Comparison of ENCODE assay signal across 18 cellular contexts in the genomic region with DNA sequence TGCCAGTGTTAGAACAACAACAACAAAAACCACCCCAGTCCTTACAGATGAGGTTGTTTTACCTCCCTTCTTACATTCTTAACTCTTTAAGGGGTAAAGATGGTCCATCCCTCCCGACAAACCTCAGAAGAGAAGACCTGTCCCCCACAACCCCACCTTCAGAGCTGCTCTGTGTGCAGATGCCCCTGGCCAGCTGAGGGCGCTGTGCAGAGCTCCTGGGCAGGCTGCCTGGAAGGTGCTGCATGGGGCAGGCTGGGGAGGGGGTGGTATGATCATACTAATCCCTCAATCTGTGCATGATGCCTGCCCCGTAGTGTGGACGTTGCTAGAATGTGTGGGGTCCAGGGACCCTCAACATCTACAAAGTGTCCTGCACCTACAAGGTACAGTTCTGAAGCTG.
DNase-seq lines count a peak whose midpoint lies in the region; ATAC-seq and TF ChIP-seq lines count a peak whose summit lies in the region.
"Had no signal": no experiment of that assay in that cellular context is flagged by ENCODE, and none has a peak within 500 bp of the region (broad histone marks: within the 10 kb centered on the region; RNA-seq: fewer than 3 reads in every experiment).

No MANE protein-coding gene starts in this region.

- H3K27me3 Mint-ChIP-seq in HFFc6 (ENCODE audit: insufficient read depth) = no peaks in the 10 kb centered on the region
- H3K27me3 Mint-ChIP-seq in effector memory CD8-positive, alpha-beta T cell = no peaks in the 10 kb centered on the region
- H3K27me3 Mint-ChIP-seq in activated T-helper 17 cell treated with anti-CD3 and anti-CD28 coated beads, Interleukin-2, amount 50 U/mL, for 72 hours = no peaks in the 10 kb centered on the region
- H3K27me3 Mint-ChIP-seq: activated B cell treated with CpG ODN at 0.5 μM for 24 hours had no signal

- peaks cover 7% of the 10 kb centered on the region; the same call in 1 of the 2 replicates for H3K36me3 Mint-ChIP-seq in HFFc6 (ENCODE audit: low read depth)
- H3K36me3 Mint-ChIP-seq in effector memory CD8-positive, alpha-beta T cell (ENCODE audit: insufficient read depth) = peaks cover 3% of the 10 kb centered on the region
- no peaks in the 10 kb centered on the region for H3K36me3 Mint-ChIP-seq in activated T-helper 17 cell treated with anti-CD3 and anti-CD28 coated beads, Interleukin-2, amount 50 U/mL, for 72 hours (ENCODE audit: low read depth)

- peak; percentile 27 for TF ChIP-seq CTCF in AG09309 (IDR thresholded peaks at IDR 0.05; ENCODE audit: control insufficient read depth, insufficient read depth, low read depth, low read length, missing control alignments)
- TF ChIP-seq CTCF in HFFc6 (IDR thresholded peaks at IDR 0.05) = peak; percentile 69
- peak; percentile 63 for TF ChIP-seq CTCF in brain microvascular endothelial cell (IDR thresholded peaks at IDR 0.05; ENCODE audit: low read depth, low read length, missing control alignments)
- peak; percentile 35 for TF ChIP-seq CTCF in kidney epithelial cell (IDR thresholded peaks at IDR 0.05; ENCODE audit: insufficient read depth, low read length, poor library complexity, severe bottlenecking)

- H3K4me1 Mint-ChIP-seq in HFFc6 (ENCODE audit: low read depth) = peaks cover 34% of the 10 kb centered on the region
- no peaks in the 10 kb centered on the region for H3K4me1 Mint-ChIP-seq in effector memory CD8-positive, alpha-beta T cell (ENCODE audit: low read depth in 2 of 2)
- no peaks in the 10 kb centered on the region for H3K4me1 Mint-ChIP-seq in activated T-helper 17 cell treated with anti-CD3 and anti-CD28 coated beads, Interleukin-2, amount 50 U/mL, for 72 hours
- H3K4me1 Mint-ChIP-seq: activated B cell treated with CpG ODN at 0.5 μM for 24 hours had no signal

- DNase-seq in AG09309 (ENCODE audit: low read depth) = no peak
- no peak for DNase-seq in HFFc6
- DNase-seq in brain microvascular endothelial cell = no peak
- no peak for DNase-seq in kidney epithelial cell (ENCODE audit: low read depth)
- DNase-seq in HuH-7.5 (ENCODE audit: low spot score) = no peak
- DNase-seq in activated CD4-positive, CD25-positive, alpha-beta regulatory T cell treated with anti-CD3 and anti-CD28 coated beads, Interleukin-2, amount 50 U/mL, for 72 hours = no peak
- no peak for DNase-seq in effector memory CD8-positive, alpha-beta T cell
- DNase-seq: activated B cell treated with CpG ODN at 0.5 μM for 24 hours; activated T-cell treated with anti-CD3 and anti-CD28 coated beads, Interleukin-2, amount 50 U/mL, for 1 hour; effector CD4-positive, alpha-beta T cell; hippocampal formation; stimulated activated CD4-positive, alpha-beta T cell treated with anti-CD3 and anti-CD28 coated beads, Interleukin-2, amount 100 ng/mL, for 48 hours; stimulated activated naive CD4-positive, alpha-beta T cell treated with Interleukin-2 at 50 U/mL for 16 hours had no signal

- no peak for ATAC-seq in effector memory CD8-positive, alpha-beta T cell (replicated peaks)
- ATAC-seq in activated T-helper 17 cell treated with anti-CD3 and anti-CD28 coated beads, Interleukin-2, amount 50 U/mL, for 72 hours (replicated peaks) = no peak
- ATAC-seq: Right ventricle myocardium inferior had no signal

- no peaks in the 10 kb centered on the region for H3K27me3 ChIP-seq in brain microvascular endothelial cell (replicated peaks)
- no peaks in the 10 kb centered on the region for H3K27me3 ChIP-seq in kidney epithelial cell (ENCODE audit: control insufficient read depth, insufficient read depth, low read length)
- H3K27me3 ChIP-seq: adrenal gland, BLaER1, MG63 had no signal

- no peak overlapping the region for H3K4me3 Mint-ChIP-seq in HFFc6
- no peak overlapping the region for H3K4me3 Mint-ChIP-seq in effector memory CD8-positive, alpha-beta T cell
- H3K4me3 Mint-ChIP-seq in activated T-helper 17 cell treated with anti-CD3 and anti-CD28 coated beads, Interleukin-2, amount 50 U/mL, for 72 hours = no peak overlapping the region
- H3K4me3 Mint-ChIP-seq: activated B cell treated with CpG ODN at 0.5 μM for 24 hours had no signal

- H3K4me3 ChIP-seq in AG09309 (ENCODE audit: control insufficient read depth, low read depth, low read length) = no peak overlapping the region
- H3K4me3 ChIP-seq in brain microvascular endothelial cell (ENCODE audit: low read depth, low read length) = no peak overlapping the region
- H3K4me3 ChIP-seq in kidney epithelial cell (ENCODE audit: low read depth, low read length) = no peak overlapping the region
- H3K4me3 ChIP-seq: adrenal gland, BLaER1, MG63 had no signal

- no peak overlapping the region for H3K27ac Mint-ChIP-seq in HFFc6
- no peak overlapping the region for H3K27ac Mint-ChIP-seq in effector memory CD8-positive, alpha-beta T cell
- no peak overlapping the region for H3K27ac Mint-ChIP-seq in activated T-helper 17 cell treated with anti-CD3 and anti-CD28 coated beads, Interleukin-2, amount 50 U/mL, for 72 hours
- H3K27ac Mint-ChIP-seq: activated B cell treated with CpG ODN at 0.5 μM for 24 hours had no signal

- H3K27ac ChIP-seq in brain microvascular endothelial cell = no peak overlapping the region
- H3K27ac ChIP-seq: adrenal gland, BLaER1 had no signal

- in situ Hi-C loops in brain microvascular endothelial cell (cut with HindIII; ENCODE audit: low pct_ligation_motif_present, low sequenced_read_pairs) = no loop called here

- peaks cover 9% of the 10 kb centered on the region; the same call in 1 of the 2 replicates for H3K9me3 Mint-ChIP-seq in HFFc6
- H3K9me3 Mint-ChIP-seq in effector memory CD8-positive, alpha-beta T cell = peaks cover 8% of the 10 kb centered on the region in 2 donors
- H3K9me3 Mint-ChIP-seq in activated T-helper 17 cell treated with anti-CD3 and anti-CD28 coated beads, Interleukin-2, amount 50 U/mL, for 72 hours = peaks cover 8% of the 10 kb centered on the region

- H3K36me3 ChIP-seq in brain microvascular endothelial cell (replicated peaks) = no peaks in the 10 kb centered on the region
- no peaks in the 10 kb centered on the region for H3K36me3 ChIP-seq in kidney epithelial cell (ENCODE audit: control insufficient read depth, insufficient read depth, low read length)
- H3K36me3 ChIP-seq: adrenal gland, BLaER1, MG63 had no signal
